ENCODE assay signal across 8 cellular contexts in the genomic region with DNA sequence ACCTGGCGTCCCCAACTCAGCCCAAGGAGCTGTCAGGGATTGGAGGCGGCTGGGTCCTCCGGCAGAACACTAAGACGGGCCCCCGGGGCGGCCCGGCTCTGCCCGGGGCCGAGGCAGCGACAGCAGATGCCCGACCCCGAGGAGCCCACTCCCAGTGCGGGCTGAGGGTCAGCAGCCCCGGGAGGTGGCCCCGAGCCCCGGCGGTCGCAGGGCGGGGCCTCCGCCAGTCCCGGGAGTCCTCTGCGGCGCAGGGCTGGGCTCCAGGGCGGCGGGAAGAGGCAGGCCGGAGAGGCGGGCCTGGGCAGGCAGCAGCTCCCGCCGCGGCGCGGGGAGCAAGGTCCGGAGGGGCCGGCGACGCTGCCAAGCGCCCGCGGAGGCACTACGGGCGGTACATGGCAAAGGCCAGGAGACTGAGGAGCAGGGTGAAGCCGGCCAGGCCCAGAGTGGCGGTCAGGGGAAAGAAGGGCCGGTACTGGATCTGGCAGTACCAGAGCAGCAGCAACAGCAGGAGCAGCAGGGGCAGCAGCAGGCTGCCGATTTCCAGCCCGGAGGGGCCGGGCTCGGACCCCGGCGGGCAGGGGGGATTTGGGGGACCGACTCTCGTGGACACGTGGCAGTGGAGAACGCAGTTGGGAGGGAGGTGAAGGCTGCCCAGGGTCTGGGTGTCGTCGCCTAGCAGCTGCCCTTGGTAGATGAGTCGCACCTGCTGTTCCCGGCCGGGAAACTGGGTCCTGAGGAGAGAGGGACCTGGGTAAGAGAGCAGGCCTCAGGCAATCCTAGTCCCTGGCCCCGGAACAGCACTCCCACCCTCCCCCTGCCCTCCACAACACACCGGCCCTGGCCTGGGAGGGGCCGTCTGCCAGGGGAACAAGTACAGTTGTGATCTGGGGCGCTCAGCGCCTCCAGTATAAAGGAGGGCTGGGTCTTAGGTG. TPM values are rescaled to one million over a fixed set of nuclear protein-coding genes. Genes with fewer than 3 reads are reported as not detected.
DNase-seq lines count a peak whose midpoint lies in the region; ATAC-seq and TF ChIP-seq lines count a peak whose summit lies in the region.

No MANE protein-coding gene starts in this region.

- H3K27ac Mint-ChIP-seq in Calu3 (ENCODE audit: unreplicated experiment) (peak overlapping the region; percentile 61), type B pancreatic cell (peak overlapping the region; percentile 43)

- DNase-seq in Calu3, result peak; percentile 35
- DNase-seq in Karpas-422, result no peak
- no peak for DNase-seq in breast epithelium (ENCODE audit: low spot score in 2 of 2)
- DNase-seq in right lobe of liver, result peak; percentile 61 to 85 (median 83)
- DNase-seq in type B pancreatic cell (ENCODE audit: extremely low spot score, unreplicated experiment), result no peak
- DNase-seq in NCI-H1694 (lab: John Stamatoyannopoulos, UW), result no peak
- DNase-seq in stimulated activated CD4-positive, alpha-beta T cell treated with anti-CD3 and anti-CD28 coated beads, Interleukin-1b, Interleukin-23, amount 100 ng/mL, for 48 hours, result no peak
- no peak for DNase-seq in NCI-H2196 treated with DMSO at 0.1 percent for 48 hours (lab: John Stamatoyannopoulos, UW; ENCODE audit: unreplicated experiment)

- H3K36me3 ChIP-seq in Karpas-422 (ENCODE audit: insufficient read depth, low read length), result peaks cover 2% of the 10 kb centered on the region; the same call in 1 of the 2 replicates
- H3K36me3 ChIP-seq in breast epithelium, result no peaks in the 10 kb centered on the region
- peaks cover 0 to 3% (median 0%) of the 10 kb centered on the region in 4 donors for H3K36me3 ChIP-seq in right lobe of liver

- H3K79me2 ChIP-seq in Karpas-422 (ENCODE audit: low read length), result peaks cover 41% of the 10 kb centered on the region

- peaks cover 63% of the 10 kb centered on the region for H3K36me3 Mint-ChIP-seq in Calu3 (ENCODE audit: insufficient read depth, unreplicated experiment)
- H3K36me3 Mint-ChIP-seq in type B pancreatic cell, result no peaks in the 10 kb centered on the region

- H4K20me1 ChIP-seq in Karpas-422 (ENCODE audit: insufficient read depth, low read depth, low read length), result peaks cover 4% of the 10 kb centered on the region; the same call in 1 of the 2 replicates

- peak; percentile 4 to 60 (median 54) for ATAC-seq in right lobe of liver

- CTCF ChIA-PET in Calu3 (lab: Charles Lee), result interaction anchor here (1.0 kb wide), 1 partner anchor 53 kb away, joined by 3 read pairs; the partner anchor contains the start of gene ABCB8

- H3K9ac ChIP-seq in Karpas-422 (ENCODE audit: low read length), result peak overlapping the region; percentile 94

- TF ChIP-seq CTCF in Calu3 (IDR thresholded peaks at IDR 0.05; ENCODE audit: unreplicated experiment) (no peak), breast epithelium (IDR thresholded peaks at IDR 0.05) (no peak), right lobe of liver (IDR thresholded peaks at IDR 0.05) (no peak), type B pancreatic cell (conservative IDR thresholded peaks at IDR 0.05) (no peak)

- 14% methylated on average over 21 of the region's 64 CpGs for WGBS in right lobe of liver (ENCODE audit: insufficient coverage, low coverage, low lambda C conversion rate, missing lambda C conversion rate)

- H2AFZ ChIP-seq in Karpas-422 (ENCODE audit: low read length), result no peak overlapping the region

- H3K27me3 Mint-ChIP-seq in Calu3 (ENCODE audit: unreplicated experiment), result no peaks in the 10 kb centered on the region
- no peaks in the 10 kb centered on the region for H3K27me3 Mint-ChIP-seq in type B pancreatic cell

- no TSS peak for BruUV-seq in Calu3 (replicated peaks; lab: Mats Ljungman, UMichigan)

- peaks cover 45% of the 10 kb centered on the region for H3K4me1 ChIP-seq in Karpas-422 (ENCODE audit: low read length)
- peaks cover 12 to 31% of the 10 kb centered on the region in 2 donors for H3K4me1 ChIP-seq in breast epithelium
- peaks cover 0 to 37% (median 16%) of the 10 kb centered on the region in 4 donors for H3K4me1 ChIP-seq in right lobe of liver

- H3K9me3 Mint-ChIP-seq in Calu3 (ENCODE audit: low read depth, unreplicated experiment), result no peaks in the 10 kb centered on the region
- no peaks in the 10 kb centered on the region for H3K9me3 Mint-ChIP-seq in type B pancreatic cell

- no peaks in the 10 kb centered on the region for H3K9me3 ChIP-seq in Karpas-422 (ENCODE audit: low read length)
- no peaks in the 10 kb centered on the region for H3K9me3 ChIP-seq in breast epithelium
- H3K9me3 ChIP-seq in right lobe of liver, result no peaks in the 10 kb centered on the region

- H3K4me3 Mint-ChIP-seq in Calu3 (ENCODE audit: low read depth, unreplicated experiment) (peak overlapping the region; percentile 98), type B pancreatic cell (peak overlapping the region; percentile 96)

- H3K4me1 Mint-ChIP-seq in Calu3 (ENCODE audit: low read depth, unreplicated experiment), result peaks cover 24% of the 10 kb centered on the region
- H3K4me1 Mint-ChIP-seq in type B pancreatic cell (ENCODE audit: unreplicated experiment), result peaks cover 32% of the 10 kb centered on the region

- H3K4me3 ChIP-seq in Karpas-422 (ENCODE audit: low read length) (peak overlapping the region; percentile 93; the same call in 1 of the 2 replicates), breast epithelium (peak overlapping the region; percentile 90 to 95 (median 91)), right lobe of liver (peak overlapping the region; percentile 83 to 99 (median 93))

- intact Hi-C loops in Calu3 (cut with micrococcal nuclease; ENCODE audit: unreplicated experiment) (loop anchor here (5.0 kb wide), 1 partner anchor 54 kb away; the partner anchor contains the start of gene ABCB8), breast epithelium (cut with DNase I; ENCODE audit: low total_unique reads) (no loop called here), right lobe of liver (cut with DNase I) (no loop called here)

- H3K27me3 ChIP-seq in Karpas-422 (ENCODE audit: low read length), result no peaks in the 10 kb centered on the region
- no peaks in the 10 kb centered on the region for H3K27me3 ChIP-seq in breast epithelium
- no peaks in the 10 kb centered on the region for H3K27me3 ChIP-seq in right lobe of liver

- H3K9me2 ChIP-seq in Karpas-422 (replicated peaks; ENCODE audit: insufficient read depth, low read length), result no peaks in the 10 kb centered on the region

- H3K27ac ChIP-seq in Karpas-422 (ENCODE audit: low read length) (no peak overlapping the region), breast epithelium (peak overlapping the region; percentile 90 to 95), right lobe of liver (peak overlapping the region; percentile 80 to 91 (median 90))

- peak overlapping the region; percentile 77 for H3K4me2 ChIP-seq in Karpas-422 (ENCODE audit: low read depth, low read length, poor library complexity, severe bottlenecking)

- TF ChIP-seq POLR2A in breast epithelium (IDR thresholded peaks at IDR 0.05) (no peak), right lobe of liver (IDR thresholded peaks at IDR 0.05) (peak; percentile 3)

RNA-seq across cellular contexts. Expression of gene FASTK, which starts 0.8 kb away (rescaled TPM):
- total RNA-seq in Calu3 (2022) (113 and 121 TPM in 2 replicates), breast epithelium (10 to 100 TPM; 45.6 to 63.5 (median 60.0) TPM), right lobe of liver (10 to 100 TPM; 33.4 to 48.8 (median 43.9) TPM), type B pancreatic cell (ENCODE audit: low replicate concordance) (100 and 118 TPM in 2 replicates)
- total RNA-seq in Karpas-422 (2014; rRNA removed; shearing (Covaris generic); ENCODE audit: low replicate concordance), result 48.8 and 127 TPM in 2 replicates

RNA-seq across cellular contexts. Expression of gene TMUB1, which starts 1.9 kb away (rescaled TPM):
- total RNA-seq in Calu3 (2022) (49.9 and 51.2 TPM in 2 replicates), breast epithelium (10 to 100 TPM; 32.1 to 36.1 (median 35.0) TPM), right lobe of liver (10 to 100 TPM; 27.7 to 63.1 (median 41.8) TPM), type B pancreatic cell (ENCODE audit: low replicate concordance) (37.9 and 41.7 TPM in 2 replicates)
- total RNA-seq in Karpas-422 (2014; rRNA removed; shearing (Covaris generic); ENCODE audit: low replicate concordance), result 30.9 and 56.4 TPM in 2 replicates

RNA-seq across cellular contexts. Expression of gene AGAP3, which starts 4.8 kb away (rescaled TPM):
- 67.4 and 73.4 TPM in 2 replicates for total RNA-seq in Calu3 (2022)
- total RNA-seq in Karpas-422 (2014; rRNA removed; shearing (Covaris generic); ENCODE audit: low replicate concordance), result 0.18 and 1.6 TPM in 2 replicates
- 10 to 100 TPM; 47.2 to 58.1 (median 55.1) TPM for total RNA-seq in breast epithelium
- 10 to 100 TPM; 36.3 to 44.3 (median 39.5) TPM for total RNA-seq in right lobe of liver
- 95.9 and 114 TPM in 2 replicates for total RNA-seq in type B pancreatic cell (ENCODE audit: low replicate concordance)

RNA-seq across cellular contexts. Expression of gene SLC4A2, which starts 22.0 kb away (rescaled TPM):
- 194 and 209 TPM in 2 replicates for total RNA-seq in Calu3 (2022)
- total RNA-seq in Karpas-422 (2014; rRNA removed; shearing (Covaris generic); ENCODE audit: low replicate concordance), result 35.1 and 113 TPM in 2 replicates
- total RNA-seq in breast epithelium, result 100 to 1,000 TPM in 1 of 3 donors, 10 to 100 TPM in 2; 83.2 to 101 (median 92.8) TPM
- total RNA-seq in right lobe of liver, result 100 to 1,000 TPM in 4 of 6 experiments, 10 to 100 TPM in 2; 74.0 to 140 (median 106) TPM
- 144 and 150 TPM in 2 replicates for total RNA-seq in type B pancreatic cell (ENCODE audit: low replicate concordance)

RNA-seq across cellular contexts. Expression of gene CDK5, which starts 23.7 kb away (rescaled TPM):
- total RNA-seq in Calu3 (2022), result 23.5 and 24.6 TPM in 2 replicates
- total RNA-seq in Karpas-422 (2014; rRNA removed; shearing (Covaris generic); ENCODE audit: low replicate concordance), result 13.6 and 33.0 TPM in 2 replicates
- total RNA-seq in breast epithelium, result 1 to 10 TPM; 5.2 to 8.8 (median 8.6) TPM
- 1 to 10 TPM; 5.0 to 9.6 (median 6.1) TPM for total RNA-seq in right lobe of liver
- 20.4 and 20.5 TPM in 2 replicates for total RNA-seq in type B pancreatic cell (ENCODE audit: low replicate concordance)

Comparison
In these comparisons a context has a peak if more than half of its experiments do, and no peak if none do; other contexts are left out.
1. DNase-seq: peak in Calu3 (single experiment) and right lobe of liver (3 of 3); none in Karpas-422 (single experiment), breast epithelium (0 of 2), type B pancreatic cell (single experiment), NCI-H1694 (single experiment), stimulated activated CD4-positive, alpha-beta T cell treated with anti-CD3 and anti-CD28 coated beads, Interleukin-1b, Interleukin-23, amount 100 ng/mL, for 48 hours (single experiment) and NCI-H2196 treated with DMSO at 0.1 percent for 48 hours (single experiment).
2. RNA of gene AGAP3, which starts 4.8 kb away (total RNA-seq): 95.9 to 114 TPM in type B pancreatic cell, 67.4 to 73.4 TPM in Calu3, 47.2 to 58.1 TPM in breast epithelium and 36.3 to 44.3 TPM in right lobe of liver; 0.18 to 1.6 TPM in Karpas-422; every median in the first group is over 10 times any median in the second.
3. Peak in every context shown above with its lines, with median percentiles within 50 percentile points of each other: H3K4me3 ChIP-seq.